8 cellular contexts compared by ENCODE assay signal in genomic region chr5:321233-321725, GRCh38. TPM values are rescaled to one million over a fixed set of nuclear protein-coding genes. Genes with fewer than 3 reads are reported as not detected.
DNase-seq lines count a peak whose midpoint lies in the region; ATAC-seq, FAIRE-seq and TF ChIP-seq lines count a peak whose summit lies in the region.

TSS of gene AHRR (plus strand) at chr5:321714. CDS start at chr5:343903, 22,189 bp downstream.

- peak within 1 kb of the TSS; percentile 91 for H3K27ac Mint-ChIP-seq in stimulated activated naive B cell treated with anti-CD40 and anti-IgM and Interleukin-4, amounts not matched to agents 10 μg/mL and 1 μg/mL and 100 μg/mL, for 72 hours

- H3K4me3 ChIP-seq in colonic mucosa (peak within 1 kb of the TSS; percentile 44), left lung (peak within 1 kb of the TSS; percentile 27 to 56)

- no peaks in the 10 kb centered on the region for H3K36me3 ChIP-seq in colonic mucosa
- H3K36me3 ChIP-seq in left lung: peaks cover 0 to 10% of the 10 kb centered on the region in 2 donors

- DNase-seq in DMS79 treated with DMSO at 0.1 percent for 48 hours (lab: John Stamatoyannopoulos, UW): peak; percentile 36
- DNase-seq in HTR-8/SVneo (ENCODE audit: insufficient read length, low spot score): peak; percentile 95
- DNase-seq in SW 1271 (lab: John Stamatoyannopoulos, UW): peak; percentile 41 to 54
- DNase-seq in colonic mucosa: peak; percentile 66
- peak in 1 of 2 donors; percentile 88 for DNase-seq in left lung
- DNase-seq in stimulated activated naive B cell treated with anti-CD40 and anti-IgM and Interleukin-4, amounts not matched to agents 10 μg/mL and 1 μg/mL and 100 μg/mL, for 72 hours: peak; percentile 63
- no peak for DNase-seq in inferior parietal cortex (ENCODE audit: extremely low spot score)

- H3K4me1 ChIP-seq in colonic mucosa (peaks cover 7% of the 10 kb centered on the region), left lung (peaks cover 15 to 30% of the 10 kb centered on the region in 2 donors)

- FAIRE-seq in HTR-8/SVneo (lab: Jason Lieb, UNC): peak; percentile 42

- H3K27me3 ChIP-seq in colonic mucosa (peaks cover 38% of the 10 kb centered on the region), left lung (peaks cover 52 to 58% of the 10 kb centered on the region in 2 donors)

- ATAC-seq in GM21381 (IDR thresholded peaks at IDR 0.05; ENCODE audit: unreplicated experiment) (peak; percentile 52), left lung (peak; percentile 91)
- peak; percentile 57 to 65 for ATAC-seq in stimulated activated naive B cell treated with anti-CD40 and anti-IgM and Interleukin-4, amounts not matched to agents 10 μg/mL and 1 μg/mL and 100 μg/mL, for 72 hours (replicated peaks)

- peaks cover 56 to 58% of the 10 kb centered on the region in 2 donors for H3K36me3 Mint-ChIP-seq in stimulated activated naive B cell treated with anti-CD40 and anti-IgM and Interleukin-4, amounts not matched to agents 10 μg/mL and 1 μg/mL and 100 μg/mL, for 72 hours

- H3K9me3 Mint-ChIP-seq in stimulated activated naive B cell treated with anti-CD40 and anti-IgM and Interleukin-4, amounts not matched to agents 10 μg/mL and 1 μg/mL and 100 μg/mL, for 72 hours: peaks cover 0 to 5% of the 10 kb centered on the region in 2 donors

- H3K27me3 Mint-ChIP-seq in stimulated activated naive B cell treated with anti-CD40 and anti-IgM and Interleukin-4, amounts not matched to agents 10 μg/mL and 1 μg/mL and 100 μg/mL, for 72 hours: peaks cover 26 to 33% of the 10 kb centered on the region in 2 donors

- H3K9me3 ChIP-seq in colonic mucosa: no peaks in the 10 kb centered on the region
- H3K9me3 ChIP-seq in left lung: no peaks in the 10 kb centered on the region

- peaks cover 24 to 62% of the 10 kb centered on the region in 2 donors for H3K4me1 Mint-ChIP-seq in stimulated activated naive B cell treated with anti-CD40 and anti-IgM and Interleukin-4, amounts not matched to agents 10 μg/mL and 1 μg/mL and 100 μg/mL, for 72 hours

- intact Hi-C loops in colonic mucosa (cut with DNase I) (loop anchor here (5.0 kb wide), 1 partner anchor 106 kb away; no protein-coding TSS in a partner anchor), left lung (cut with DNase I) (no loop called here)

- H3K9ac ChIP-seq in colonic mucosa (ENCODE audit: low read depth in 2 of 2, low read length in 2 of 2): peak within 1 kb of the TSS in 1 of 2 donors; percentile 66

- H3K27ac ChIP-seq in colonic mucosa (no peak within 1 kb of the TSS), left lung (peak within 1 kb of the TSS in 1 of 2 donors; percentile 55)

- TF ChIP-seq CTCF in colonic mucosa (IDR thresholded peaks at IDR 0.05) (peak; percentile 21), left lung (IDR thresholded peaks at IDR 0.05) (peak; percentile 25 to 46)

- peak within 1 kb of the TSS; percentile 91 to 92 for H3K4me3 Mint-ChIP-seq in stimulated activated naive B cell treated with anti-CD40 and anti-IgM and Interleukin-4, amounts not matched to agents 10 μg/mL and 1 μg/mL and 100 μg/mL, for 72 hours

RNA-seq across cellular contexts. Expression of gene AHRR, which starts in this region (rescaled TPM):
- total RNA-seq in colonic mucosa (1 to 10 TPM; 1.9 to 2.1 TPM), left lung (1 to 10 TPM in 1 of 2 donors, under 1 TPM in 1; 0.32 to 5.5 TPM)
